ENCODE assay signal across 1 cellular context in genomic region chr19:55160128-55160985, GRCh38.
TF ChIP-seq lines count a peak whose summit lies in the region.

No MANE protein-coding gene starts in this region.

TF ChIP-seq in A549, 52 proteins besides CTCF, POLR2A, EP300 and RAD21:
- TF ChIP-seq MAFK (IDR thresholded peaks at IDR 0.05; ENCODE audit: partially characterized antibody): no peak
- TF ChIP-seq NPAS2 (CRISPR knock-in tag; IDR thresholded peaks at IDR 0.05; ENCODE audit: borderline replicate concordance): peak; percentile 75
- no peak for TF ChIP-seq CHD2 (IDR thresholded peaks at IDR 0.05; ENCODE audit: low read length, partially characterized antibody)
- peak; percentile 86 for TF ChIP-seq SMC3 (IDR thresholded peaks at IDR 0.05)
- TF ChIP-seq MAZ (IDR thresholded peaks at IDR 0.05; ENCODE audit: borderline replicate concordance, low read depth, low read length): peak; percentile 95
- no peak for TF ChIP-seq FOSL2 (IDR thresholded peaks at IDR 0.05)
- TF ChIP-seq FOSL2 (CRISPR knock-in tag; IDR thresholded peaks at IDR 0.05): peak; percentile 26; the same call in 1 of the 2 replicates
- TF ChIP-seq, protein P1, sequence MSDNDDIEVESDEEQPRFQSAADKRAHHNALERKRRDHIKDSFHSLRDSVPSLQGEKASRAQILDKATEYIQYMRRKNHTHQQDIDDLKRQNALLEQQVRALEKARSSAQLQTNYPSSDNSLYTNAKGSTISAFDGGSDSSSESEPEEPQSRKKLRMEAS (IDR thresholded peaks at IDR 0.05): peak; percentile 91
- TF ChIP-seq MYC (IDR thresholded peaks at IDR 0.05; ENCODE audit: borderline replicate concordance, low read length): peak; percentile 85
